In the genomic region with DNA sequence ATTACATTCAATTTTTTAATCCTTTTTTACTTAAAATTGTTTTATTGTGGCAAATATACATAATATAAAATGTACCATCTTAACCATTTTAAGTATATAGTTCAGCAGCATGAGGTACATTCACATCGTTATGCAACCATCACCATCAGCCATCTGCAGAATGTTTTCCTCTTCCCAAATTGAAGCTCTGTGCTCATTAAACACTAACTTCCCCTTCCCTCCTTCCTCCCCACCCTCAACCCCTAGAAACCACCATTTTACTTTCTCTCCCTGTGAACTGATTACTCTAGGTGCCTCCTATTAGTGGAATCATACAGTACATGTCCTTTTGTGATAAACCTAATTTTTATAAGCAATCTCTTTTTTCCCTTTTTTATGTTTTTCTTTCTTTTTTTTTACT, we compare ENCODE assay signal across 20 cellular contexts. TPM values are rescaled to one million over a fixed set of nuclear protein-coding genes. Genes with fewer than 3 reads are reported as not detected.
A peak's percentile ranks its signal among the peaks of the same experiment; 100 is the strongest.
DNase-seq lines count a peak whose midpoint lies in the region; ATAC-seq and TF ChIP-seq lines count a peak whose summit lies in the region.
"Had no signal": no experiment of that assay in that cellular context is flagged by ENCODE, and none has a peak within 500 bp of the region (broad histone marks: within the 10 kb centered on the region; RNA-seq: fewer than 3 reads in every experiment).

No MANE protein-coding gene starts in this region.

- peaks cover 5 to 42% of the 10 kb centered on the region in 2 donors for H3K36me3 Mint-ChIP-seq in activated T-cell treated with anti-CD3 and anti-CD28 coated beads, Interleukin-2, amount 50 U/mL, for 72 hours (ENCODE audit: insufficient read depth in 2 of 2)
- H3K36me3 Mint-ChIP-seq in activated B cell treated with CpG ODN at 0.5 μM for 24 hours (ENCODE audit: low read depth) = peaks cover 87% of the 10 kb centered on the region
- peaks cover 83% of the 10 kb centered on the region for H3K36me3 Mint-ChIP-seq in stimulated activated effector memory CD8-positive, alpha-beta T cell treated with anti-CD3 and anti-CD28 coated beads, Interleukin-12 subunit alpha, Interleukin-12 subunit beta, amount 100 ng/mL, for 72 hours
- H3K36me3 Mint-ChIP-seq in nephron progenitor cell (ENCODE audit: low read depth) = peaks cover 9% of the 10 kb centered on the region

- CTCF ChIA-PET in activated B cell treated with CpG ODN at 0.5 μM for 24 hours (lab: Charles Lee) = no interaction called here

- no peaks in the 10 kb centered on the region for H3K79me2 ChIP-seq in smooth muscle cell (ENCODE audit: low read depth)

- H3K4me2 ChIP-seq in smooth muscle cell = no peak overlapping the region

- peak overlapping the region; percentile 81 for H3K27ac Mint-ChIP-seq in activated T-cell treated with anti-CD3 and anti-CD28 coated beads, Interleukin-2, amount 50 U/mL, for 72 hours
- peak overlapping the region; percentile 74 for H3K27ac Mint-ChIP-seq in activated B cell treated with CpG ODN at 0.5 μM for 24 hours
- peak overlapping the region; percentile 4 for H3K27ac Mint-ChIP-seq in stimulated activated effector memory CD8-positive, alpha-beta T cell treated with anti-CD3 and anti-CD28 coated beads, Interleukin-12 subunit alpha, Interleukin-12 subunit beta, amount 100 ng/mL, for 72 hours
- no peak overlapping the region for H3K27ac Mint-ChIP-seq in nephron progenitor cell
- H3K27ac Mint-ChIP-seq: type B pancreatic cell had no signal

- H3K4me3 Mint-ChIP-seq in activated T-cell treated with anti-CD3 and anti-CD28 coated beads, Interleukin-2, amount 50 U/mL, for 72 hours = no peak overlapping the region
- H3K4me3 Mint-ChIP-seq in activated B cell treated with CpG ODN at 0.5 μM for 24 hours (no peak overlapping the region), nephron progenitor cell (no peak overlapping the region)
- H3K4me3 Mint-ChIP-seq in stimulated activated effector memory CD8-positive, alpha-beta T cell treated with anti-CD3 and anti-CD28 coated beads, Interleukin-12 subunit alpha, Interleukin-12 subunit beta, amount 100 ng/mL, for 72 hours = no peak overlapping the region
- H3K4me3 Mint-ChIP-seq: type B pancreatic cell had no signal

- H3K36me3 ChIP-seq in smooth muscle cell (ENCODE audit: low read depth) = peaks cover 5% of the 10 kb centered on the region

- H3K27me3 ChIP-seq in smooth muscle cell (ENCODE audit: low read depth) = no peaks in the 10 kb centered on the region
- H3K27me3 ChIP-seq: foreskin keratinocyte, SJSA1 had no signal

- POLR2A ChIA-PET in activated B cell treated with CpG ODN at 0.5 μM for 24 hours (lab: Charles Lee) = no interaction called here

- no peaks in the 10 kb centered on the region for H3K9me3 Mint-ChIP-seq in activated T-cell treated with anti-CD3 and anti-CD28 coated beads, Interleukin-2, amount 50 U/mL, for 72 hours
- H3K9me3 Mint-ChIP-seq in activated B cell treated with CpG ODN at 0.5 μM for 24 hours (no peaks in the 10 kb centered on the region), nephron progenitor cell (peaks cover 8% of the 10 kb centered on the region)
- H3K9me3 Mint-ChIP-seq in stimulated activated effector memory CD8-positive, alpha-beta T cell treated with anti-CD3 and anti-CD28 coated beads, Interleukin-12 subunit alpha, Interleukin-12 subunit beta, amount 100 ng/mL, for 72 hours = no peaks in the 10 kb centered on the region
- H3K9me3 Mint-ChIP-seq: type B pancreatic cell had no signal

- TF ChIP-seq CTCF in activated B cell treated with CpG ODN at 0.5 μM for 24 hours (IDR thresholded peaks at IDR 0.05) (no peak), smooth muscle cell (IDR thresholded peaks at IDR 0.05; ENCODE audit: borderline replicate concordance, insufficient read depth, poor library complexity, severe bottlenecking) (no peak), nephron progenitor cell (IDR thresholded peaks at IDR 0.05) (no peak)

- 100% methylated on average over 1 of the region's 1 CpG for WGBS in smooth muscle cell (ENCODE audit: low lambda C conversion rate)

- no peak for DNase-seq in activated T-cell treated with anti-CD3 and anti-CD28 coated beads, Interleukin-2, amount 50 U/mL, for 72 hours
- DNase-seq in activated T-cell treated with anti-CD3 and anti-CD28 coated beads for 4 hours = no peak
- peak; percentile 8 for DNase-seq in KG1 (lab: John Stamatoyannopoulos, UW)
- no peak for DNase-seq in activated B cell treated with CpG ODN at 0.5 μM for 24 hours
- no peak for DNase-seq in stimulated activated effector memory CD8-positive, alpha-beta T cell treated with anti-CD3 and anti-CD28 coated beads, Interleukin-12 subunit alpha, Interleukin-12 subunit beta, amount 100 ng/mL, for 72 hours (ENCODE audit: low spot score in 2 of 2)
- no peak for DNase-seq in smooth muscle cell (lab: John Stamatoyannopoulos, UW; ENCODE audit: unreplicated experiment)
- DNase-seq in NCI-H146 (lab: John Stamatoyannopoulos, UW) = no peak
- no peak for DNase-seq in nephron progenitor cell
- DNase-seq: activated CD4-positive, alpha-beta T cell treated with anti-CD3 and anti-CD28 coated beads for 4 hours; cortex of kidney; DND-41; foreskin keratinocyte; kidney glomerular epithelial cell; NCI-H2081; NCI-H510A treated with DMSO at 0.1 percent for 48 hours; stimulated activated naive CD4-positive, alpha-beta T cell; T1000 had no signal

- no peak overlapping the region for H2AFZ ChIP-seq in smooth muscle cell (ENCODE audit: low read depth)
- H2AFZ ChIP-seq: GM23248 had no signal

- no peak overlapping the region for H3K4me3 ChIP-seq in smooth muscle cell
- H3K4me3 ChIP-seq: GM23248, SJSA1 had no signal

- H3K9me3 ChIP-seq in smooth muscle cell (replicated peaks; ENCODE audit: low read depth) = no peaks in the 10 kb centered on the region
- H3K9me3 ChIP-seq: SJSA1 had no signal

- H3K9ac ChIP-seq in smooth muscle cell (ENCODE audit: low read depth) = no peak overlapping the region
- H3K9ac ChIP-seq: GM23248 had no signal

- H4K20me1 ChIP-seq in smooth muscle cell (ENCODE audit: low read depth) = no peaks in the 10 kb centered on the region

- ATAC-seq in activated T-cell treated with anti-CD3 and anti-CD28 coated beads, Interleukin-2, amount 50 U/mL, for 72 hours (replicated peaks in 1 of 2) = no peak
- ATAC-seq in activated B cell treated with CpG ODN at 0.5 μM for 24 hours (ENCODE audit: low read depth) = no peak
- no peak for ATAC-seq in stimulated activated effector memory CD8-positive, alpha-beta T cell treated with anti-CD3 and anti-CD28 coated beads, Interleukin-12 subunit alpha, Interleukin-12 subunit beta, amount 100 ng/mL, for 72 hours
- ATAC-seq: foreskin keratinocyte had no signal

- no peak overlapping the region for H3K27ac ChIP-seq in smooth muscle cell (ENCODE audit: low read depth)
- H3K27ac ChIP-seq: foreskin keratinocyte, GM23248, SJSA1 had no signal

- H3K27me3 Mint-ChIP-seq in activated T-cell treated with anti-CD3 and anti-CD28 coated beads, Interleukin-2, amount 50 U/mL, for 72 hours (ENCODE audit: low read depth) = no peaks in the 10 kb centered on the region
- H3K27me3 Mint-ChIP-seq in activated B cell treated with CpG ODN at 0.5 μM for 24 hours (no peaks in the 10 kb centered on the region), nephron progenitor cell (ENCODE audit: low read depth, poor library complexity) (no peaks in the 10 kb centered on the region)
- H3K27me3 Mint-ChIP-seq: type B pancreatic cell had no signal

- H3F3A ChIP-seq in smooth muscle cell (ENCODE audit: low read depth) = no peaks in the 10 kb centered on the region

- no peaks in the 10 kb centered on the region for H3K4me1 Mint-ChIP-seq in activated T-cell treated with anti-CD3 and anti-CD28 coated beads, Interleukin-2, amount 50 U/mL, for 72 hours (ENCODE audit: low read depth)
- H3K4me1 Mint-ChIP-seq in activated B cell treated with CpG ODN at 0.5 μM for 24 hours (peaks cover 10% of the 10 kb centered on the region), nephron progenitor cell (no peaks in the 10 kb centered on the region)
- H3K4me1 Mint-ChIP-seq in stimulated activated effector memory CD8-positive, alpha-beta T cell treated with anti-CD3 and anti-CD28 coated beads, Interleukin-12 subunit alpha, Interleukin-12 subunit beta, amount 100 ng/mL, for 72 hours = no peaks in the 10 kb centered on the region

- H3K4me1 ChIP-seq in smooth muscle cell (ENCODE audit: low read depth) = no peaks in the 10 kb centered on the region
- H3K4me1 ChIP-seq: foreskin keratinocyte, SJSA1 had no signal

- intact Hi-C loops in activated B cell treated with CpG ODN at 0.5 μM for 24 hours (cut with micrococcal nuclease) = no loop called here

RNA-seq across cellular contexts. Expression of a gene that starts 15.6 kb away (rescaled TPM):
- total RNA-seq in activated T-cell treated with anti-CD3 and anti-CD28 coated beads, Interleukin-2, amount 50 U/mL, for 72 hours = not detected
- total RNA-seq in activated B cell treated with CpG ODN at 0.5 μM for 24 hours = not detected in 2 replicates
- total RNA-seq in smooth muscle cell = not detected in 2 replicates
- polyA plus RNA-seq in smooth muscle cell = not detected in 2 replicates
- total RNA-seq: foreskin keratinocyte, GM23248, SJSA1 had no signal
- polyA plus RNA-seq: foreskin keratinocyte, GM23248 had no signal

RNA-seq across cellular contexts. Expression of a gene that starts 30.9 kb away (rescaled TPM):
- total RNA-seq in activated T-cell treated with anti-CD3 and anti-CD28 coated beads, Interleukin-2, amount 50 U/mL, for 72 hours = 10 to 100 TPM; 36.0 to 39.2 TPM
- total RNA-seq in activated B cell treated with CpG ODN at 0.5 μM for 24 hours = 32.0 and 34.6 TPM in 2 replicates
- total RNA-seq in smooth muscle cell = 5.8 and 9.3 TPM in 2 replicates
- 8.1 and 9.3 TPM in 2 replicates for polyA plus RNA-seq in smooth muscle cell

RNA-seq across cellular contexts. Expression of a gene that starts 40.0 kb away (rescaled TPM):
- 1 to 10 TPM; 1.4 to 1.7 TPM for total RNA-seq in activated T-cell treated with anti-CD3 and anti-CD28 coated beads, Interleukin-2, amount 50 U/mL, for 72 hours
- total RNA-seq in activated B cell treated with CpG ODN at 0.5 μM for 24 hours = not detected in 2 replicates
- not detected in 2 replicates for total RNA-seq in smooth muscle cell
- 0.58 TPM in 1 of 2 replicates, not detected in the other for polyA plus RNA-seq in smooth muscle cell
- total RNA-seq: foreskin keratinocyte, GM23248, SJSA1 had no signal
- polyA plus RNA-seq: GM23248 had no signal

RNA-seq across cellular contexts. Expression of a gene that starts 54.4 kb away (rescaled TPM):
- 10 to 100 TPM; 37.3 to 39.4 TPM for total RNA-seq in activated T-cell treated with anti-CD3 and anti-CD28 coated beads, Interleukin-2, amount 50 U/mL, for 72 hours
- total RNA-seq in activated B cell treated with CpG ODN at 0.5 μM for 24 hours (68.4 and 70.2 TPM in 2 replicates), smooth muscle cell (389 and 400 TPM in 2 replicates)
- polyA plus RNA-seq in smooth muscle cell = 335 and 340 TPM in 2 replicates
